In genomic region chr2:134247679-134248078, GRCh38 we compare ENCODE assay signal across 1 cellular context.
A peak's percentile ranks its signal among the peaks of the same experiment; 100 is the strongest.
TF ChIP-seq lines count a peak whose summit lies in the region.

No MANE protein-coding gene starts in this region.

TF ChIP-seq in GM12878, 131 proteins besides CTCF, POLR2A, EP300 and RAD21 (continued from another document and continues in another):
- TF ChIP-seq ELK1 (IDR thresholded peaks at IDR 0.05; ENCODE audit: low read depth, low read length) (no peak), DPF2 (IDR thresholded peaks at IDR 0.05) (peak; percentile 58; the same call in 1 of the 2 replicates), RELB (IDR thresholded peaks at IDR 0.05; ENCODE audit: low read depth) (peak; percentile 43; the same call in 1 of the 2 replicates), SRF (IDR thresholded peaks at IDR 0.05; ENCODE audit: low read depth in 2 of 2, low read length in 2 of 2) (no peak), SMC3 (IDR thresholded peaks at IDR 0.05; ENCODE audit: borderline replicate concordance, low read length) (no peak; the same call in 1 of the 2 replicates), CEBPZ (IDR thresholded peaks at IDR 0.05; ENCODE audit: low read depth, low read length) (no peak), IKZF1 (conservative IDR thresholded peaks at IDR 0.05) (peak; percentile 67; the same call in 1 of the 2 replicates), POLR2AphosphoS5 (IDR thresholded peaks at IDR 0.05; ENCODE audit: low read length) (no peak), PML (IDR thresholded peaks at IDR 0.05; ENCODE audit: low read length) (no peak), WRNIP1 (IDR thresholded peaks at IDR 0.05; ENCODE audit: borderline replicate concordance, low read depth, low read length) (no peak), ZNF217 (IDR thresholded peaks at IDR 0.05) (no peak; the same call in 1 of the 2 replicates), SMAD5 (IDR thresholded peaks at IDR 0.05; ENCODE audit: low read depth) (no peak), CBX3 (IDR thresholded peaks at IDR 0.05; ENCODE audit: borderline replicate concordance, low read depth) (no peak), MYC (IDR thresholded peaks at IDR 0.05; ENCODE audit: insufficient read depth, insufficient read length, insufficient replicate concordance, low read length, severe bottlenecking) (no peak), BMI1 (IDR thresholded peaks at IDR 0.05; ENCODE audit: borderline replicate concordance) (no peak), JUND (IDR thresholded peaks at IDR 0.05; ENCODE audit: low read depth, low read length) (no peak), CEBPB (IDR thresholded peaks at IDR 0.05; ENCODE audit: borderline replicate concordance in 1 of 2, low read depth in 2 of 2, low read length in 2 of 2) (0 out of 4 replicates have a peak, but pooled peaks of 1 of the 2 experiments have one; percentile 33), ASH2L (IDR thresholded peaks at IDR 0.05; ENCODE audit: borderline replicate concordance, low read depth) (no peak), MYB (IDR thresholded peaks at IDR 0.05; ENCODE audit: borderline replicate concordance, low read depth, low read length) (no peak), ZNF274 (IDR thresholded peaks at IDR 0.05; ENCODE audit: insufficient read depth, insufficient read length) (no peak), SMAD1 (IDR thresholded peaks at IDR 0.05; ENCODE audit: low read depth, partially characterized antibody) (no peak), CBFB (IDR thresholded peaks at IDR 0.05; ENCODE audit: low read depth) (no peak), NFYA (IDR thresholded peaks at IDR 0.05; ENCODE audit: borderline replicate concordance, low read depth, low read length) (no peak), GATAD2B (conservative IDR thresholded peaks at IDR 0.05; ENCODE audit: low read depth) (no peak), ZBED1 (IDR thresholded peaks at IDR 0.05; ENCODE audit: borderline replicate concordance) (no peak), HDAC2 (IDR thresholded peaks at IDR 0.05) (no peak), PBX3 (IDR thresholded peaks at IDR 0.05; ENCODE audit: insufficient replicate concordance, low read depth, low read length) (no peak), SP1 (IDR thresholded peaks at IDR 0.05; ENCODE audit: low read depth, low read length) (no peak), HCFC1 (IDR thresholded peaks at IDR 0.05; ENCODE audit: low read length) (no peak), NR2C2 (IDR thresholded peaks at IDR 0.05; ENCODE audit: borderline replicate concordance, control insufficient read depth, insufficient read length, low read depth) (no peak), FOXM1 (IDR thresholded peaks at IDR 0.05; ENCODE audit: low read depth, low read length) (peak; percentile 49; the same call in 1 of the 2 replicates), TCF12 (IDR thresholded peaks at IDR 0.05; ENCODE audit: low read depth, low read length) (no peak), LARP7 (IDR thresholded peaks at IDR 0.05) (no peak), NR2F1 (conservative IDR thresholded peaks at IDR 0.05) (peak; percentile 37; the same call in 1 of the 2 replicates)
- TF ChIP-seq, protein P1, sequence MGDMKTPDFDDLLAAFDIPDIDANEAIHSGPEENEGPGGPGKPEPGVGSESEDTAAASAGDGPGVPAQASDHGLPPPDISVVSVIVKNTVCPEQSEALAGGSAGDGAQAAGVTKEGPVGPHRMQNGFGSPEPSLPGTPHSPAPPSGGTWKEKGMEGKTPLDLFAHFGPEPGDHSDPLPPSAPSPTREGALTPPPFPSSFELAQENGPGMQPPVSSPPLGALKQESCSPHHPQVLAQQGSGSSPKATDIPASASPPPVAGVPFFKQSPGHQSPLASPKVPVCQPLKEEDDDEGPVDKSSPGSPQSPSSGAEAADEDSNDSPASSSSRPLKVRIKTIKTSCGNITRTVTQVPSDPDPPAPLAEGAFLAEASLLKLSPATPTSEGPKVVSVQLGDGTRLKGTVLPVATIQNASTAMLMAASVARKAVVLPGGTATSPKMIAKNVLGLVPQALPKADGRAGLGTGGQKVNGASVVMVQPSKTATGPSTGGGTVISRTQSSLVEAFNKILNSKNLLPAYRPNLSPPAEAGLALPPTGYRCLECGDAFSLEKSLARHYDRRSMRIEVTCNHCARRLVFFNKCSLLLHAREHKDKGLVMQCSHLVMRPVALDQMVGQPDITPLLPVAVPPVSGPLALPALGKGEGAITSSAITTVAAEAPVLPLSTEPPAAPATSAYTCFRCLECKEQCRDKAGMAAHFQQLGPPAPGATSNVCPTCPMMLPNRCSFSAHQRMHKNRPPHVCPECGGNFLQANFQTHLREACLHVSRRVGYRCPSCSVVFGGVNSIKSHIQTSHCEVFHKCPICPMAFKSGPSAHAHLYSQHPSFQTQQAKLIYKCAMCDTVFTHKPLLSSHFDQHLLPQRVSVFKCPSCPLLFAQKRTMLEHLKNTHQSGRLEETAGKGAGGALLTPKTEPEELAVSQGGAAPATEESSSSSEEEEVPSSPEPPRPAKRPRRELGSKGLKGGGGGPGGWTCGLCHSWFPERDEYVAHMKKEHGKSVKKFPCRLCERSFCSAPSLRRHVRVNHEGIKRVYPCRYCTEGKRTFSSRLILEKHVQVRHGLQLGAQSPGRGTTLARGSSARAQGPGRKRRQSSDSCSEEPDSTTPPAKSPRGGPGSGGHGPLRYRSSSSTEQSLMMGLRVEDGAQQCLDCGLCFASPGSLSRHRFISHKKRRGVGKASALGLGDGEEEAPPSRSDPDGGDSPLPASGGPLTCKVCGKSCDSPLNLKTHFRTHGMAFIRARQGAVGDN (IDR thresholded peaks at IDR 0.05) = no peak
- TF ChIP-seq, protein P2, sequence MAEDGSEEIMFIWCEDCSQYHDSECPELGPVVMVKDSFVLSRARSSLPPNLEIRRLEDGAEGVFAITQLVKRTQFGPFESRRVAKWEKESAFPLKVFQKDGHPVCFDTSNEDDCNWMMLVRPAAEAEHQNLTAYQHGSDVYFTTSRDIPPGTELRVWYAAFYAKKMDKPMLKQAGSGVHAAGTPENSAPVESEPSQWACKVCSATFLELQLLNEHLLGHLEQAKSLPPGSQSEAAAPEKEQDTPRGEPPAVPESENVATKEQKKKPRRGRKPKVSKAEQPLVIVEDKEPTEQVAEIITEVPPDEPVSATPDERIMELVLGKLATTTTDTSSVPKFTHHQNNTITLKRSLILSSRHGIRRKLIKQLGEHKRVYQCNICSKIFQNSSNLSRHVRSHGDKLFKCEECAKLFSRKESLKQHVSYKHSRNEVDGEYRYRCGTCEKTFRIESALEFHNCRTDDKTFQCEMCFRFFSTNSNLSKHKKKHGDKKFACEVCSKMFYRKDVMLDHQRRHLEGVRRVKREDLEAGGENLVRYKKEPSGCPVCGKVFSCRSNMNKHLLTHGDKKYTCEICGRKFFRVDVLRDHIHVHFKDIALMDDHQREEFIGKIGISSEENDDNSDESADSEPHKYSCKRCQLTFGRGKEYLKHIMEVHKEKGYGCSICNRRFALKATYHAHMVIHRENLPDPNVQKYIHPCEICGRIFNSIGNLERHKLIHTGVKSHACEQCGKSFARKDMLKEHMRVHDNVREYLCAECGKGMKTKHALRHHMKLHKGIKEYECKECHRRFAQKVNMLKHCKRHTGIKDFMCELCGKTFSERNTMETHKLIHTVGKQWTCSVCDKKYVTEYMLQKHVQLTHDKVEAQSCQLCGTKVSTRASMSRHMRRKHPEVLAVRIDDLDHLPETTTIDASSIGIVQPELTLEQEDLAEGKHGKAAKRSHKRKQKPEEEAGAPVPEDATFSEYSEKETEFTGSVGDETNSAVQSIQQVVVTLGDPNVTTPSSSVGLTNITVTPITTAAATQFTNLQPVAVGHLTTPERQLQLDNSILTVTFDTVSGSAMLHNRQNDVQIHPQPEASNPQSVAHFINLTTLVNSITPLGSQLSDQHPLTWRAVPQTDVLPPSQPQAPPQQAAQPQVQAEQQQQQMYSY (CRISPR knock-in tag; IDR thresholded peaks at IDR 0.05) = no peak
- TF ChIP-seq, protein P3, sequence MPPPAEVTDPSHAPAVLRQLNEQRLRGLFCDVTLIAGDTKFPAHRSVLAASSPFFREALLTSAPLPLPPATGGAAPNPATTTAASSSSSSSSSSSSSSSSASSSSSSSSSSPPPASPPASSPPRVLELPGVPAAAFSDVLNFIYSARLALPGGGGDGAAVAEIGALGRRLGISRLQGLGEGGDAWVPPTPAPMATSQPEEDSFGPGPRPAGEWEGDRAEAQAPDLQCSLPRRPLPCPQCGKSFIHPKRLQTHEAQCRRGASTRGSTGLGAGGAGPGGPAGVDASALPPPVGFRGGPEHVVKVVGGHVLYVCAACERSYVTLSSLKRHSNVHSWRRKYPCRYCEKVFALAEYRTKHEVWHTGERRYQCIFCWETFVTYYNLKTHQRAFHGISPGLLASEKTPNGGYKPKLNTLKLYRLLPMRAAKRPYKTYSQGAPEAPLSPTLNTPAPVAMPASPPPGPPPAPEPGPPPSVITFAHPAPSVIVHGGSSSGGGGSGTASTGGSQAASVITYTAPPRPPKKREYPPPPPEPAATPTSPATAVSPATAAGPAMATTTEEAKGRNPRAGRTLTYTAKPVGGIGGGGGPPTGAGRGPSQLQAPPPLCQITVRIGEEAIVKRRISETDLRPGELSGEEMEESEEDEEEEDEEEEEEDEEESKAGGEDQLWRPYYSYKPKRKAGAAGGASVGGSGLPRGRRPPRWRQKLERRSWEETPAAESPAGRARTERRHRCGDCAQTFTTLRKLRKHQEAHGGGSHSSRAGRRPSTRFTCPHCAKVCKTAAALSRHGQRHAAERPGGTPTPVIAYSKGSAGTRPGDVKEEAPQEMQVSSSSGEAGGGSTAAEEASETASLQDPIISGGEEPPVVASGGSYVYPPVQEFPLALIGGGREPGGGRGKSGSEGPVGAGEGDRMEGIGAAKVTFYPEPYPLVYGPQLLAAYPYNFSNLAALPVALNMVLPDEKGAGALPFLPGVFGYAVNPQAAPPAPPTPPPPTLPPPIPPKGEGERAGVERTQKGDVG (CRISPR knock-in tag; IDR thresholded peaks at IDR 0.05) = no peak
- TF ChIP-seq, protein P4, sequence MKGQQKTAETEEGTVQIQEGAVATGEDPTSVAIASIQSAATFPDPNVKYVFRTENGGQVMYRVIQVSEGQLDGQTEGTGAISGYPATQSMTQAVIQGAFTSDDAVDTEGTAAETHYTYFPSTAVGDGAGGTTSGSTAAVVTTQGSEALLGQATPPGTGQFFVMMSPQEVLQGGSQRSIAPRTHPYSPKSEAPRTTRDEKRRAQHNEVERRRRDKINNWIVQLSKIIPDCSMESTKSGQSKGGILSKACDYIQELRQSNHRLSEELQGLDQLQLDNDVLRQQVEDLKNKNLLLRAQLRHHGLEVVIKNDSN (IDR thresholded peaks at IDR 0.05; ENCODE audit: borderline replicate concordance, extremely low read length, insufficient read depth, low read depth, low read length) = no peak
